Comparison of ENCODE assay signal across 10 cellular contexts in genomic region chr10:32955790-32956189, GRCh38. TPM values are rescaled to one million over a fixed set of nuclear protein-coding genes. Genes with fewer than 3 reads are reported as not detected.
DNase-seq lines count a peak whose midpoint lies in the region; ATAC-seq, FAIRE-seq and TF ChIP-seq lines count a peak whose summit lies in the region.
"Had no signal": no experiment of that assay in that cellular context is flagged by ENCODE, and none has a peak within 500 bp of the region (broad histone marks: within the 10 kb centered on the region; RNA-seq: fewer than 3 reads in every experiment).

No MANE protein-coding gene starts in this region.

- H3K9me3 ChIP-seq in astrocyte (ENCODE audit: insufficient read depth, low read depth, low read length), result no peaks in the 10 kb centered on the region

- in situ Hi-C loops in KBM-7 (cut with MboI; ENCODE audit: low pct_unique_long_range_greater_than_20kb, low sequenced_read_pairs), result no loop called here

- H3K27ac ChIP-seq in astrocyte (ENCODE audit: low read depth, low read length), result peak overlapping the region; percentile 92

- peaks cover 61% of the 10 kb centered on the region for H3K4me1 Mint-ChIP-seq in activated CD4-positive, alpha-beta T cell treated with anti-CD3 and anti-CD28 coated beads for 36 hours
- peaks cover 35% of the 10 kb centered on the region for H3K4me1 Mint-ChIP-seq in activated CD4-positive, alpha-beta T cell treated with anti-CD3 and anti-CD28 coated beads, Interleukin-2, amount 10 ng/mL, durations not matched to agents 24 days and 14 days
- H3K4me1 Mint-ChIP-seq in astrocyte (ENCODE audit: low read depth, unreplicated experiment) (peaks cover 34% of the 10 kb centered on the region), immature natural killer cell (peaks cover 74 to 82% of the 10 kb centered on the region in 2 donors)
- H3K4me1 Mint-ChIP-seq in stimulated activated memory B cell treated with anti-CD40 and anti-IgM and Interleukin-4, amounts not matched to agents 10 μg/mL and 1 μg/mL and 100 μg/mL, for 72 hours, result peaks cover 70% of the 10 kb centered on the region

- H2AFZ ChIP-seq in astrocyte (ENCODE audit: low read depth, low read length), result no peak overlapping the region

- CTCF ChIA-PET in activated CD4-positive, alpha-beta T cell treated with anti-CD3 and anti-CD28 coated beads for 36 hours (lab: Charles Lee), result interaction anchor here (1.3 to 1.5 kb wide), 2 partner anchors 18 to 53 kb away, joined by 5 to 6 read pairs; no protein-coding TSS in a partner anchor

- H3K36me3 ChIP-seq in astrocyte (ENCODE audit: insufficient read depth, low read length), result peaks cover 18% of the 10 kb centered on the region

- no peaks in the 10 kb centered on the region for H3K36me3 Mint-ChIP-seq in activated CD4-positive, alpha-beta T cell treated with anti-CD3 and anti-CD28 coated beads for 36 hours (ENCODE audit: low read depth)
- H3K36me3 Mint-ChIP-seq in activated CD4-positive, alpha-beta T cell treated with anti-CD3 and anti-CD28 coated beads, Interleukin-2, amount 10 ng/mL, durations not matched to agents 24 days and 14 days (ENCODE audit: low read depth), result no peaks in the 10 kb centered on the region
- peaks cover 13% of the 10 kb centered on the region for H3K36me3 Mint-ChIP-seq in astrocyte (ENCODE audit: low read depth, unreplicated experiment)
- no peaks in the 10 kb centered on the region for H3K36me3 Mint-ChIP-seq in immature natural killer cell
- H3K36me3 Mint-ChIP-seq in stimulated activated memory B cell treated with anti-CD40 and anti-IgM and Interleukin-4, amounts not matched to agents 10 μg/mL and 1 μg/mL and 100 μg/mL, for 72 hours, result no peaks in the 10 kb centered on the region

- TF ChIP-seq CTCF in astrocyte (IDR thresholded peaks at IDR 0.05; ENCODE audit: insufficient read depth, low read depth, low read length) (no peak), GM20000 (IDR thresholded peaks at IDR 0.05; ENCODE audit: extremely low read depth, missing control alignments) (no peak)

- ATAC-seq in activated CD4-positive, alpha-beta T cell treated with anti-CD3 and anti-CD28 coated beads for 36 hours, result no peak
- no peak for ATAC-seq in stimulated activated memory B cell treated with anti-CD40 and anti-IgM and Interleukin-4, amounts not matched to agents 10 μg/mL and 1 μg/mL and 100 μg/mL, for 72 hours

- H3K4me1 ChIP-seq in astrocyte (ENCODE audit: insufficient read depth, low read length), result peaks cover 52% of the 10 kb centered on the region

- intact Hi-C loops in activated CD4-positive, alpha-beta T cell treated with anti-CD3 and anti-CD28 coated beads for 36 hours (cut with DNase I, micrococcal nuclease), result loop anchor here (5.0 to 10.0 kb wide), 2 partner anchors 297 to 581 kb away; no protein-coding TSS in a partner anchor
- intact Hi-C loops in activated CD4-positive, alpha-beta T cell treated with anti-CD3 and anti-CD28 coated beads, Interleukin-2, amount 10 ng/mL, durations not matched to agents 24 days and 14 days (cut with micrococcal nuclease), result loop anchor here (5.0 to 10.0 kb wide), 4 partner anchors 162 to 1327 kb away; partner anchors contain the start of gene CCDC7

- POLR2A ChIA-PET in activated CD4-positive, alpha-beta T cell treated with anti-CD3 and anti-CD28 coated beads for 36 hours (lab: Charles Lee), result no interaction called here

- H3K4me3 Mint-ChIP-seq in activated CD4-positive, alpha-beta T cell treated with anti-CD3 and anti-CD28 coated beads for 36 hours, result peak overlapping the region; percentile 73
- H3K4me3 Mint-ChIP-seq in activated CD4-positive, alpha-beta T cell treated with anti-CD3 and anti-CD28 coated beads, Interleukin-2, amount 10 ng/mL, durations not matched to agents 24 days and 14 days, result no peak overlapping the region
- H3K4me3 Mint-ChIP-seq in astrocyte (ENCODE audit: unreplicated experiment), result peak overlapping the region; percentile 92
- peak overlapping the region; percentile 74 to 88 (median 86) for H3K4me3 Mint-ChIP-seq in immature natural killer cell
- H3K4me3 Mint-ChIP-seq in stimulated activated memory B cell treated with anti-CD40 and anti-IgM and Interleukin-4, amounts not matched to agents 10 μg/mL and 1 μg/mL and 100 μg/mL, for 72 hours, result peak overlapping the region; percentile 64

- H3K4me2 ChIP-seq in astrocyte (ENCODE audit: low read length), result peak overlapping the region; percentile 97

- H4K20me1 ChIP-seq in astrocyte (ENCODE audit: insufficient read depth, low read length), result peaks cover 67% of the 10 kb centered on the region

- FAIRE-seq in astrocyte (lab: Jason Lieb, UNC), result no peak
- FAIRE-seq: A204.1, small intestine had no signal

- no peaks in the 10 kb centered on the region for H3K27me3 ChIP-seq in astrocyte (ENCODE audit: insufficient read depth, low read length)

- no peaks in the 10 kb centered on the region for H3K9me3 Mint-ChIP-seq in activated CD4-positive, alpha-beta T cell treated with anti-CD3 and anti-CD28 coated beads for 36 hours (ENCODE audit: low read depth)
- H3K9me3 Mint-ChIP-seq in activated CD4-positive, alpha-beta T cell treated with anti-CD3 and anti-CD28 coated beads, Interleukin-2, amount 10 ng/mL, durations not matched to agents 24 days and 14 days, result peaks cover 6% of the 10 kb centered on the region
- no peaks in the 10 kb centered on the region for H3K9me3 Mint-ChIP-seq in astrocyte (ENCODE audit: unreplicated experiment)
- H3K9me3 Mint-ChIP-seq in immature natural killer cell, result no peaks in the 10 kb centered on the region
- H3K9me3 Mint-ChIP-seq in stimulated activated memory B cell treated with anti-CD40 and anti-IgM and Interleukin-4, amounts not matched to agents 10 μg/mL and 1 μg/mL and 100 μg/mL, for 72 hours, result no peaks in the 10 kb centered on the region

- peak overlapping the region; percentile 100 for H3K9ac ChIP-seq in astrocyte (ENCODE audit: low read length)

- DNase-seq in activated CD4-positive, alpha-beta T cell treated with anti-CD3 and anti-CD28 coated beads for 36 hours, result no peak
- no peak for DNase-seq in activated CD4-positive, alpha-beta T cell treated with anti-CD3 and anti-CD28 coated beads, Interleukin-2, amount 10 ng/mL, durations not matched to agents 24 days and 14 days
- DNase-seq in astrocyte (ENCODE audit: low read depth) (no peak), immature natural killer cell (no peak), DMS79 treated with DMSO at 0.1 percent for 48 hours (lab: John Stamatoyannopoulos, UW) (no peak), KBM-7 (no peak), GM20000 (ENCODE audit: low spot score) (no peak)

- no peak overlapping the region for H3K27ac Mint-ChIP-seq in activated CD4-positive, alpha-beta T cell treated with anti-CD3 and anti-CD28 coated beads for 36 hours
- no peak overlapping the region for H3K27ac Mint-ChIP-seq in activated CD4-positive, alpha-beta T cell treated with anti-CD3 and anti-CD28 coated beads, Interleukin-2, amount 10 ng/mL, durations not matched to agents 24 days and 14 days
- peak overlapping the region; percentile 93 for H3K27ac Mint-ChIP-seq in astrocyte (ENCODE audit: unreplicated experiment)
- H3K27ac Mint-ChIP-seq in immature natural killer cell, result peak overlapping the region; percentile 60 to 92 (median 85)
- peak overlapping the region; percentile 72 for H3K27ac Mint-ChIP-seq in stimulated activated memory B cell treated with anti-CD40 and anti-IgM and Interleukin-4, amounts not matched to agents 10 μg/mL and 1 μg/mL and 100 μg/mL, for 72 hours

- peaks cover 7% of the 10 kb centered on the region for H3K27me3 Mint-ChIP-seq in activated CD4-positive, alpha-beta T cell treated with anti-CD3 and anti-CD28 coated beads for 36 hours
- H3K27me3 Mint-ChIP-seq in activated CD4-positive, alpha-beta T cell treated with anti-CD3 and anti-CD28 coated beads, Interleukin-2, amount 10 ng/mL, durations not matched to agents 24 days and 14 days, result peaks cover 6% of the 10 kb centered on the region
- H3K27me3 Mint-ChIP-seq in astrocyte (ENCODE audit: low read depth, unreplicated experiment) (no peaks in the 10 kb centered on the region), immature natural killer cell (ENCODE audit: low read depth in 3 of 3) (peaks cover 7 to 11% (median 10%) of the 10 kb centered on the region in 3 donors)
- no peaks in the 10 kb centered on the region for H3K27me3 Mint-ChIP-seq in stimulated activated memory B cell treated with anti-CD40 and anti-IgM and Interleukin-4, amounts not matched to agents 10 μg/mL and 1 μg/mL and 100 μg/mL, for 72 hours

- H3K4me3 ChIP-seq in astrocyte (ENCODE audit: insufficient read depth, low read depth, low read length), result peak overlapping the region; percentile 94

- peaks cover 96% of the 10 kb centered on the region for H3K79me2 ChIP-seq in astrocyte (ENCODE audit: insufficient read depth, low read length)

RNA-seq across cellular contexts. Expression of gene ITGB1, which starts 2.2 kb away (rescaled TPM):
- 10 to 100 TPM; 57.6 to 68.9 TPM for total RNA-seq in activated CD4-positive, alpha-beta T cell treated with anti-CD3 and anti-CD28 coated beads for 36 hours
- 50.5 and 57.5 TPM in 2 replicates for total RNA-seq in activated CD4-positive, alpha-beta T cell treated with anti-CD3 and anti-CD28 coated beads, Interleukin-2, amount 10 ng/mL, durations not matched to agents 24 days and 14 days
- 2,575 and 2,956 TPM in 2 replicates for total RNA-seq in astrocyte
- polyA plus RNA-seq in immature natural killer cell, result 100 to 1,000 TPM; 241 to 320 (median 276) TPM

Comparison
In these comparisons a context has a peak if more than half of its experiments do, and no peak if none do; other contexts are left out.
1. H3K27ac Mint-ChIP-seq: peak in astrocyte (single experiment), immature natural killer cell (6 of 6) and stimulated activated memory B cell treated with anti-CD40 and anti-IgM and Interleukin-4, amounts not matched to agents 10 μg/mL and 1 μg/mL and 100 μg/mL, for 72 hours (single experiment); none in activated CD4-positive, alpha-beta T cell treated with anti-CD3 and anti-CD28 coated beads for 36 hours (single experiment) and activated CD4-positive, alpha-beta T cell treated with anti-CD3 and anti-CD28 coated beads, Interleukin-2, amount 10 ng/mL, durations not matched to agents 24 days and 14 days (single experiment).
2. RNA of gene ITGB1, which starts 2.2 kb away (total RNA-seq): 2,575 to 2,956 TPM in astrocyte; 57.6 to 68.9 TPM in activated CD4-positive, alpha-beta T cell treated with anti-CD3 and anti-CD28 coated beads for 36 hours and 50.5 to 57.5 TPM in activated CD4-positive, alpha-beta T cell treated with anti-CD3 and anti-CD28 coated beads, Interleukin-2, amount 10 ng/mL, durations not matched to agents 24 days and 14 days; every median in the first group is over 10 times any median in the second.